Comparison of ENCODE assay signal across 8 cellular contexts in the genomic region with DNA sequence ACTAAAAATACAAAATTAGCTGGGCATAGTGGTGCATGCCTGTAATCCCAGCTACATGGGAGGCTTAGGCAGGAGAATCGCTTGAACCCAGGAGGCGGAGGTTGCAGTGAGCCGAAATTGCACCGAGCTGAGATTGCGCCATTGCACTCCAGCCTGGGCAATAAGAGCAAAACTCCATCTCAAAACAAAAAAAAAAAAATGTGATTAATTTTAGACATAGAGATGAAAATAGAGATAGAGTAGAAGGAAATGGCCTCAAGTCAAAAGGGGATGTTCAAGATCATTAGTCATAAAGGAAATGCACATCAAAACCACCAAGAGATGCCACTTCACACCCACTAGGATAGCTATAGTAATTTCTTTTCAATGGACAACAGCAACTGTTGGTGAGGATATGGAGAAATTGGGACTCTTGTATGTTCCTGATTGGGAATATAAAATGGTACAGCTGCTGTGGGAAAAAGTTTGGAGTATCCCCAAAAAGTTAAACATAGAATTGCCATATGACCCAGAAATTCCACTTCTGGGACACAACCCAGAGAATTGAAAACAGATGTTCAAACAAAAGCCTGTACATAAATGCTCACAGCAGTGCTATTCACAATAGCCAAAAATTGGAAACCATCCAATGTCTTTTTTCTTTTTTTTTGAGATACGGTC. TPM values are rescaled to one million over a fixed set of nuclear protein-coding genes. Genes with fewer than 3 reads are reported as not detected.
DNase-seq lines count a peak whose midpoint lies in the region; ATAC-seq and TF ChIP-seq lines count a peak whose summit lies in the region.

No MANE protein-coding gene starts in this region.

- H3K27me3 ChIP-seq in SJCRH30, result no peaks in the 10 kb centered on the region
- H3K27me3 ChIP-seq in heart right ventricle, result no peaks in the 10 kb centered on the region

- H3K27me3 Mint-ChIP-seq in type B pancreatic cell, result no peaks in the 10 kb centered on the region

- peaks cover 8% of the 10 kb centered on the region for H3K36me3 Mint-ChIP-seq in type B pancreatic cell

- H3K4me1 ChIP-seq in SJCRH30, result peaks cover 20% of the 10 kb centered on the region
- peaks cover 11 to 86% (median 78%) of the 10 kb centered on the region in 9 donors for H3K4me1 ChIP-seq in heart right ventricle

- no peak overlapping the region for H3K4me3 Mint-ChIP-seq in type B pancreatic cell

- no peaks in the 10 kb centered on the region for H3K36me3 ChIP-seq in SJCRH30
- H3K36me3 ChIP-seq in heart right ventricle, result peaks cover 0 to 23% (median 0%) of the 10 kb centered on the region in 9 donors

- ATAC-seq in GM21576 (IDR thresholded peaks at IDR 0.05; ENCODE audit: unreplicated experiment) (peak; percentile 58), heart right ventricle (peak; percentile 27 to 80 (median 53)), HG03457 (IDR thresholded peaks at IDR 0.05; ENCODE audit: unreplicated experiment) (no peak)

- H3K9me3 ChIP-seq in SJCRH30 (replicated peaks) (no peaks in the 10 kb centered on the region), heart right ventricle (no peaks in the 10 kb centered on the region)

- TF ChIP-seq CTCF in heart right ventricle (IDR thresholded peaks at IDR 0.05) (no peak), type B pancreatic cell (conservative IDR thresholded peaks at IDR 0.05) (no peak)

- WGBS in heart right ventricle, 2 donors, result 51 to 63% methylated on average over 6 of the region's 6 CpGs

- peak; percentile 73 for DNase-seq in A172 (ENCODE audit: low spot score)
- DNase-seq in SJCRH30, result peak; percentile 48 to 83
- no peak for DNase-seq in heart right ventricle
- DNase-seq in type B pancreatic cell (ENCODE audit: extremely low spot score, unreplicated experiment), result no peak
- DNase-seq in GM19238 (ENCODE audit: insufficient read length, low spot score), result no peak
- no peak for DNase-seq in NCI-H128 (lab: John Stamatoyannopoulos, UW; ENCODE audit: unreplicated experiment)

- no peaks in the 10 kb centered on the region for H3K9me3 Mint-ChIP-seq in type B pancreatic cell

- H3K27ac ChIP-seq in SJCRH30 (peak overlapping the region; percentile 19), heart right ventricle (peak overlapping the region; percentile 4 to 86 (median 66))

- intact Hi-C loops in heart right ventricle (cut with DNase I), result no loop called here

- H3K27ac Mint-ChIP-seq in type B pancreatic cell, result peak overlapping the region; percentile 16

- H3K4me1 Mint-ChIP-seq in type B pancreatic cell (ENCODE audit: unreplicated experiment), result peaks cover 30% of the 10 kb centered on the region

- H3K4me3 ChIP-seq in SJCRH30 (no peak overlapping the region), heart right ventricle (no peak overlapping the region)

RNA-seq across cellular contexts. Expression of a gene that starts 55.4 kb away (rescaled TPM):
- total RNA-seq in A172 (2014; rRNA removed; shearing (Covaris generic)), result 25.7 and 36.6 TPM in 2 replicates
- 25.5 and 27.7 TPM in 2 replicates for total RNA-seq in SJCRH30 (2014; rRNA removed; shearing (Covaris generic))
- total RNA-seq in heart right ventricle (100 to 1,000 TPM in 8 of 10 donors, 10 to 100 TPM in 2; 74.9 to 201 (median 123) TPM), type B pancreatic cell (ENCODE audit: low replicate concordance) (55.4 and 63.9 TPM in 2 replicates)
- polyA plus RNA-seq in heart right ventricle, result 10 to 100 TPM in 1 of 2 donors, 1 to 10 TPM in 1; 9.1 to 41.6 TPM

Comparison
In these comparisons a context has a peak if more than half of its experiments do, and no peak if none do; other contexts are left out.
1. DNase-seq: peak in A172 (single experiment) and SJCRH30 (2 of 2); none in heart right ventricle (0 of 2), type B pancreatic cell (single experiment), GM19238 (single experiment) and NCI-H128 (single experiment).